Comparison of ENCODE assay signal across 8 cellular contexts in the genomic region with DNA sequence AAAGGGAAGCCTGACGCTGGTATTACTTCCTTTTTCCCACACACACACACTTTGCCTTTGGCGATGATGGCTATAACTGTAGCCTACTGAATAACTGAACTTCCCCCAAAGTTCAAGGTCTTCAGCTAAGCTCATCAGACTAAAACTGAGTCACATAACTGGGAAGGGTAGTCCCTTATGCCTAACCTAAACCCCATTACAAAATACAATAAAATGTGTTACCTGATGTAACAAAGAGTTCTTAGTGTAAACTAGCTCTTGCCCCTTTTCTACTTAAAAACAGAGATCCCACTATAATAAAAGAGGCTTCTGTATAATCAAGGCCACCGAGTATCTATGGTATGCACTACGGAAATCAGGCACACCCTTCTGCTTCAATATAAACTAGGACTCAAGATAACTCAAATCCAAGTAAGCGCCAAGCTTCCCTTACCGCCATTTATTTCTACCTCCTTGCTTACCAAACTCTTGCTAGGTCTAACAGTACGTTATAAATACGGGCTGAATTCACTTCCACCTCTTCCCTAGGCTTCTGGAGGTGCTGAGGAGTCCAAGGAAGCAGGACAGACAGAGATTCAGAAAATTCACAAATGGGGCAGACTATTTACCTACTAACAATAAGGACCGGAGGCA. TPM values are rescaled to one million over a fixed set of nuclear protein-coding genes. Genes with fewer than 3 reads are reported as not detected.
DNase-seq lines count a peak whose midpoint lies in the region; ATAC-seq and TF ChIP-seq lines count a peak whose summit lies in the region.

No MANE protein-coding gene starts in this region.

- DNase-seq in GDM1 (lab: John Stamatoyannopoulos, UW) = peak; percentile 34
- peak; percentile 18 for DNase-seq in NCI-H226
- peak; percentile 43 for DNase-seq in astrocyte of the spinal cord (ENCODE audit: low read depth, low spot score)
- no peak for DNase-seq in left lung
- DNase-seq in testis = no peak
- DNase-seq in GM13977 (ENCODE audit: low spot score) = no peak
- no peak for DNase-seq in activated CD8-positive, alpha-beta memory T cell treated with anti-CD3 and anti-CD28 coated beads, Interleukin-2, amount 50 U/mL, for 48 hours

- TF ChIP-seq CTCF in astrocyte of the spinal cord (IDR thresholded peaks at IDR 0.05; ENCODE audit: low read depth, low read length) = no peak
- TF ChIP-seq CTCF in left lung (IDR thresholded peaks at IDR 0.05) = no peak
- TF ChIP-seq CTCF in testis (IDR thresholded peaks at IDR 0.05) = no peak
- no peak for TF ChIP-seq CTCF in GM13977 (IDR thresholded peaks at IDR 0.05; ENCODE audit: extremely low read depth, insufficient read depth, missing control alignments)

- peaks cover 0 to 12% of the 10 kb centered on the region in 2 donors for H3K36me3 ChIP-seq in left lung
- no peaks in the 10 kb centered on the region for H3K36me3 ChIP-seq in testis (ENCODE audit: low read depth, missing control alignments)

- 4 to 9% methylated on average over 9 of the region's 9 CpGs for whole genome bisulfite sequencing in testis, 2 donors

- in situ Hi-C loops in astrocyte of the spinal cord (cut with HindIII; ENCODE audit: low sequenced_read_pairs) = no loop called here
- in situ Hi-C loops in GM13977 (cut with MboI; ENCODE audit: low pct_unique_long_range_greater_than_20kb, low sequenced_read_pairs, unreplicated experiment) = no loop called here

- no peak for TF ChIP-seq POLR2A in testis (IDR thresholded peaks at IDR 0.05)

- H3K27me3 ChIP-seq in left lung (no peaks in the 10 kb centered on the region), testis (no peaks in the 10 kb centered on the region)

- intact Hi-C loops in left lung (cut with DNase I) = no loop called here
- intact Hi-C loops in testis (cut with DNase I; ENCODE audit: low total_unique reads) = no loop called here

- ATAC-seq in left lung (peak; percentile 2), HG02759 (IDR thresholded peaks at IDR 0.05; ENCODE audit: unreplicated experiment) (no peak)

- peak overlapping the region; percentile 98 to 99 for H3K27ac ChIP-seq in left lung
- H3K27ac ChIP-seq in testis = peak overlapping the region; percentile 95 to 99

- H3K9me3 ChIP-seq in left lung (no peaks in the 10 kb centered on the region), testis (no peaks in the 10 kb centered on the region)

- H3K4me3 ChIP-seq in astrocyte of the spinal cord (ENCODE audit: low read depth, low read length) = peak overlapping the region; percentile 79
- H3K4me3 ChIP-seq in left lung = peak overlapping the region; percentile 61 to 80
- peak overlapping the region; percentile 80 to 96 for H3K4me3 ChIP-seq in testis

- H3K4me1 ChIP-seq in left lung = peaks cover 6 to 55% of the 10 kb centered on the region in 2 donors
- peaks cover 22% of the 10 kb centered on the region for H3K4me1 ChIP-seq in testis

RNA-seq across cellular contexts. Expression of a gene that starts 2.4 kb away (rescaled TPM):
- total RNA-seq in left lung = 10 to 100 TPM; 33.9 to 42.7 TPM
- total RNA-seq in testis = 10 to 100 TPM; 90.9 to 93.9 TPM
- polyA plus RNA-seq in testis (ENCODE audit: insufficient read depth, low read depth, low replicate concordance) = 68.8 TPM

Comparison
In these comparisons a context has a peak if more than half of its experiments do, and no peak if none do; other contexts are left out.
1. DNase-seq: peak in GDM1 (single experiment), NCI-H226 (single experiment) and astrocyte of the spinal cord (single experiment); none in left lung (0 of 2), testis (single experiment), GM13977 (single experiment) and activated CD8-positive, alpha-beta memory T cell treated with anti-CD3 and anti-CD28 coated beads, Interleukin-2, amount 50 U/mL, for 48 hours (single experiment).
2. Peak in every context shown above with its lines, with median percentiles within 50 percentile points of each other: H3K4me3 ChIP-seq.